19 cellular contexts compared by ENCODE assay signal in the genomic region with DNA sequence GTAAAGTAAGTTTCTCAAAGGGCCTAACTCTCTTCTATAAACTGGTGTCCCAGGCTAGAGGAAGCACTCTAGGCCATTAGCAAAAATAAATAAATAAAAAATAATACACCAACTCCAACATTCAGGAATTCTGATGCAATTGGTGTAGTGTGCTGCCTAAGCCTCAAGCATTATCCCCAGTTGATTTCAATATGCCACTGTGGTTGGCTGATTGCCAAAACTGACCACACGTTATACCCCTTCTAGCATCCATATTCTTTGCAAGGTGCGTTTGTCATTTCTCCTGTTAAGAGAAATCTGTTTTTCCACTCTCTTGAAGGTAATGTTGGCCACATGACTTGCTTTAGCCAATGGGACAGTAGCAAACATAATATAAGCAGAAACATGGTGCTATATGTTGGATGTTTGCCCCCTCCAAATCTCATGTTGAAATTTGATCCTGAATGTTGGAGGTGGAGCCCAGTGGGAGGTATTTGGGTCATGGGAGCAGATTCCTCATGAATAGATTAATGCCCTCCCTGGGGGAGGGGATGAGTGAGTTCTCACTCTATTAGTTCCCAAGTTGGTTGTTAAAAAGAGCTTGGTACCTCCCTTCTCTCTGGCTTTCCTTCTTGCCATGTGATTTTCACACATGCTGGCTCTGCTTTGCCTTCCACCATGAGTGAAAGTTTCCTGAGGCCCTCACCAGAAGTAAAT.
DNase-seq lines count a peak whose midpoint lies in the region; ATAC-seq and TF ChIP-seq lines count a peak whose summit lies in the region.
"Had no signal": no experiment of that assay in that cellular context is flagged by ENCODE, and none has a peak within 500 bp of the region (broad histone marks: within the 10 kb centered on the region; RNA-seq: fewer than 3 reads in every experiment).

No MANE protein-coding gene starts in this region.

- peaks cover 10% of the 10 kb centered on the region; the same call in 1 of the 2 replicates for H3K4me1 ChIP-seq in iPS-20b (ENCODE audit: insufficient read depth, low read length)
- H3K4me1 ChIP-seq: suprapubic skin had no signal

- H3K9me3 ChIP-seq in iPS-20b (ENCODE audit: insufficient read depth, low read depth, low read length) = no peaks in the 10 kb centered on the region
- H3K9me3 ChIP-seq: suprapubic skin had no signal

- H3K9ac ChIP-seq in iPS-20b (ENCODE audit: low read depth, low read length) = no peak overlapping the region; the same call in 1 of the 2 replicates

- intact Hi-C loops in left colon (cut with DNase I, micrococcal nuclease) = no loop called here

- DNase-seq in Caki2 (ENCODE audit: low read depth) (peak; percentile 11), HS-27A (ENCODE audit: low read depth) (peak; percentile 9), OCI-M1 (lab: John Stamatoyannopoulos, UW) (peak; percentile 41), HEK293T (ENCODE audit: extremely low spot score) (no peak), DMS79 treated with DMSO at 0.1 percent for 48 hours (lab: John Stamatoyannopoulos, UW) (no peak), left colon (no peak)
- DNase-seq: activated CD4-positive, alpha-beta T cell treated with anti-CD3 and anti-CD28 coated beads for 1 hour; activated naive CD4-positive, alpha-beta T cell treated with anti-CD3 and anti-CD28 coated beads for 36 hours; heart right ventricle; KBM-7; mesenchymal stem cell; MM.1S; T-cell had no signal

- POLR2A ChIA-PET in HEK293T (lab: Yijun Ruan, JAX) = interaction anchor here (0.6 kb wide), 1 partner anchor 28 kb away, joined by 3 read pairs; no protein-coding TSS in a partner anchor

- ATAC-seq in left colon = no peak
- ATAC-seq: heart right ventricle; left lobe of liver; Panc1; stimulated activated effector memory CD8-positive, alpha-beta T cell treated with anti-CD3 and anti-CD28 coated beads, Interleukin-12 subunit alpha, Interleukin-12 subunit beta, amount 100 ng/mL, for 72 hours; T-cell had no signal

- H3K36me3 ChIP-seq in iPS-20b (ENCODE audit: insufficient read depth, low read depth, low read length) = no peaks in the 10 kb centered on the region
- H3K36me3 ChIP-seq: heart right ventricle, suprapubic skin had no signal

- in situ Hi-C loops in Caki2 (cut with HindIII; ENCODE audit: low pct_unique_long_range_greater_than_20kb, low sequenced_read_pairs) = no loop called here

- no peak overlapping the region for H3K27ac ChIP-seq in iPS-20b (ENCODE audit: low read length)
- H3K27ac ChIP-seq: epithelial cell of prostate, heart right ventricle, suprapubic skin had no signal

- H3K4me3 ChIP-seq in iPS-20b (ENCODE audit: low read length) = peak overlapping the region; percentile 27; the same call in 1 of the 2 replicates
- H3K4me3 ChIP-seq: heart right ventricle, suprapubic skin had no signal

- CTCF ChIA-PET in HEK293T (lab: Yijun Ruan, JAX) = no interaction called here

- H3K27me3 ChIP-seq in iPS-20b (ENCODE audit: insufficient read depth, low read length) = no peaks in the 10 kb centered on the region
- H3K27me3 ChIP-seq: heart right ventricle, suprapubic skin had no signal

TF ChIP-seq in HEK293T, 16 proteins besides CTCF, POLR2A, EP300 and RAD21:
- TF ChIP-seq CTBP1 (IDR thresholded peaks at IDR 0.05; ENCODE audit: borderline replicate concordance) (no peak), HDGF (IDR thresholded peaks at IDR 0.05; ENCODE audit: borderline replicate concordance) (no peak), LEF1 (IDR thresholded peaks at IDR 0.05; ENCODE audit: borderline replicate concordance) (no peak)

Comparison
In these comparisons a context has a peak if more than half of its experiments do, and no peak if none do; other contexts are left out.
1. DNase-seq: peak in Caki2 (single experiment), HS-27A (single experiment) and OCI-M1 (single experiment); none in HEK293T (single experiment), DMS79 treated with DMSO at 0.1 percent for 48 hours (single experiment) and left colon (0 of 2).